ENCODE assay signal across 9 cellular contexts in genomic region chr11:117931971-117932370, GRCh38.
DNase-seq lines count a peak whose midpoint lies in the region; ATAC-seq lines count a peak whose summit lies in the region.
"Had no signal": no experiment of that assay in that cellular context is flagged by ENCODE, and none has a peak within 500 bp of the region (broad histone marks: within the 10 kb centered on the region; RNA-seq: fewer than 3 reads in every experiment).

No MANE protein-coding gene starts in this region.

- peaks cover 71% of the 10 kb centered on the region for H3K4me1 Mint-ChIP-seq in activated T-cell treated with anti-CD3 and anti-CD28 coated beads, Interleukin-2, amount 50 U/mL, for 24 hours (ENCODE audit: low read depth)

- ATAC-seq in GM18502 (IDR thresholded peaks at IDR 0.05; ENCODE audit: poor library complexity, unreplicated experiment): peak; percentile 54
- peak; percentile 50 for ATAC-seq in GM21825 (IDR thresholded peaks at IDR 0.05; ENCODE audit: unreplicated experiment)
- ATAC-seq in HG02870 (IDR thresholded peaks at IDR 0.05; ENCODE audit: unreplicated experiment): no peak
- no peak for ATAC-seq in HG03025 (IDR thresholded peaks at IDR 0.05; ENCODE audit: low FRiP score, unreplicated experiment)
- ATAC-seq in GM21515 (IDR thresholded peaks at IDR 0.05; ENCODE audit: unreplicated experiment): no peak
- ATAC-seq: psoas muscle had no signal

- H3K36me3 Mint-ChIP-seq in activated T-cell treated with anti-CD3 and anti-CD28 coated beads, Interleukin-2, amount 50 U/mL, for 24 hours (ENCODE audit: low read depth): no peaks in the 10 kb centered on the region

- no peak overlapping the region for H3K4me3 Mint-ChIP-seq in activated T-cell treated with anti-CD3 and anti-CD28 coated beads, Interleukin-2, amount 50 U/mL, for 24 hours

- no peaks in the 10 kb centered on the region for H3K9me3 Mint-ChIP-seq in activated T-cell treated with anti-CD3 and anti-CD28 coated beads, Interleukin-2, amount 50 U/mL, for 24 hours

- peak overlapping the region; percentile 96 for H3K27ac Mint-ChIP-seq in activated T-cell treated with anti-CD3 and anti-CD28 coated beads, Interleukin-2, amount 50 U/mL, for 24 hours

- no peaks in the 10 kb centered on the region for H3K27me3 Mint-ChIP-seq in activated T-cell treated with anti-CD3 and anti-CD28 coated beads, Interleukin-2, amount 50 U/mL, for 24 hours

- peak; percentile 65 for DNase-seq in activated T-cell treated with anti-CD3 and anti-CD28 coated beads, Interleukin-2, amount 50 U/mL, for 24 hours
- peak; percentile 59 to 66 (median 62) for DNase-seq in stimulated activated CD4-positive, alpha-beta T cell treated with anti-CD3 and anti-CD28 coated beads, Interleukin-12 subunit alpha, Interleukin-12 subunit beta, amount 100 ng/mL, for 48 hours (ENCODE audit: low read depth in 2 of 3, low spot score in 1 of 3)
- DNase-seq in NCI-H128 (lab: John Stamatoyannopoulos, UW; ENCODE audit: unreplicated experiment): no peak
- DNase-seq: psoas muscle had no signal

Comparison
In these comparisons a context has a peak if more than half of its experiments do, and no peak if none do; other contexts are left out.
1. ATAC-seq: peak in GM18502 (single experiment) and GM21825 (single experiment); none in HG02870 (single experiment), HG03025 (single experiment) and GM21515 (single experiment).